ENCODE assay signal across 15 cellular contexts in genomic region chr1:180542530-180543171, GRCh38. TPM values are rescaled to one million over a fixed set of nuclear protein-coding genes. Genes with fewer than 3 reads are reported as not detected.
DNase-seq lines count a peak whose midpoint lies in the region; ATAC-seq, FAIRE-seq and TF ChIP-seq lines count a peak whose summit lies in the region.
"Had no signal": no experiment of that assay in that cellular context is flagged by ENCODE, and none has a peak within 500 bp of the region (broad histone marks: within the 10 kb centered on the region; RNA-seq: fewer than 3 reads in every experiment).

No MANE protein-coding gene starts in this region.

- peaks cover 34% of the 10 kb centered on the region for H3F3A ChIP-seq in GM23248 (ENCODE audit: insufficient read depth)

- no peaks in the 10 kb centered on the region for H3K9me3 Mint-ChIP-seq in WTC11
- H3K9me3 Mint-ChIP-seq in endodermal cell: no peaks in the 10 kb centered on the region
- H3K9me3 Mint-ChIP-seq: activated T-helper 2 cell treated with anti-CD3 and anti-CD28 coated beads, Interferon-gamma antibody, Interleukin-2, Interleukin-4, amounts not matched to agents 10 μg/mL and 5 μg/mL and 100 μg/mL, durations not matched to agents 14 hours and 24 hours and 36 hours; CD4-positive, alpha-beta memory T cell; stimulated activated naive CD8-positive, alpha-beta T cell treated with anti-CD3 and anti-CD28 coated beads, Interleukin-15, Interleukin-2, amounts not matched to agents 100 ng/mL and 50 ng/mL, for 24 hours; T-helper 1 cell treated with Interleukin-12 subunit alpha and Interleukin-12 subunit beta and Interleukin-4 antibody, amounts not matched to agents 30 μg/mL and 1 μg/mL, for 36 hours had no signal

- ATAC-seq in WTC11: peak; percentile 15; the same call in 1 of the 2 replicates
- ATAC-seq in GM18861 (IDR thresholded peaks at IDR 0.05; ENCODE audit: unreplicated experiment): no peak

- CTCF ChIA-PET in WTC11 (lab: Charles Lee): no interaction called here

- peak overlapping the region; percentile 27 for H3K4me2 ChIP-seq in GM23248 (ENCODE audit: unreplicated experiment)

- peak overlapping the region; percentile 79 for H2AFZ ChIP-seq in GM23248

- no peaks in the 10 kb centered on the region for H3K36me3 ChIP-seq in GM23248 (ENCODE audit: low read depth)
- H3K36me3 ChIP-seq in right atrium auricular region: no peaks in the 10 kb centered on the region
- no peaks in the 10 kb centered on the region for H3K36me3 ChIP-seq in endodermal cell (ENCODE audit: control insufficient read depth, insufficient read depth, low read length)

- WGBS in GM23248 (ENCODE audit: low coverage in 1 of 2, low lambda C conversion rate in 2 of 2, missing lambda C conversion rate in 2 of 2), 2 experiments: 13 to 14% methylated on average over 5 of the region's 5 CpGs
- WGBS in endodermal cell (ENCODE audit: insufficient coverage in 1 of 2, insufficient read length in 1 of 2), 2 experiments: 46 to 72% methylated on average over 4 to 5 of the region's 5 CpGs

- H3K27me3 Mint-ChIP-seq in WTC11 (ENCODE audit: low read depth) (no peaks in the 10 kb centered on the region; the same call in 1 of the 2 replicates), endodermal cell (ENCODE audit: insufficient read depth) (no peaks in the 10 kb centered on the region)
- H3K27me3 Mint-ChIP-seq: CD4-positive, alpha-beta memory T cell; stimulated activated naive CD8-positive, alpha-beta T cell treated with anti-CD3 and anti-CD28 coated beads, Interleukin-15, Interleukin-2, amounts not matched to agents 100 ng/mL and 50 ng/mL, for 24 hours had no signal

- peaks cover 11% of the 10 kb centered on the region for H3K4me1 Mint-ChIP-seq in WTC11
- peaks cover 11% of the 10 kb centered on the region for H3K4me1 Mint-ChIP-seq in endodermal cell
- H3K4me1 Mint-ChIP-seq: CD4-positive, alpha-beta memory T cell had no signal

- no peaks in the 10 kb centered on the region for H3K9me2 ChIP-seq in GM23248 (ENCODE audit: insufficient read depth)

- POLR2A ChIA-PET in WTC11 (lab: Charles Lee): no interaction called here

- H3K9ac ChIP-seq in GM23248: peak overlapping the region; percentile 35
- no peak overlapping the region for H3K9ac ChIP-seq in endodermal cell (ENCODE audit: extremely low read depth, low read length, poor library complexity, severe bottlenecking)

- DNase-seq in GM23248: peak; percentile 55
- DNase-seq in WTC11 (ENCODE audit: low spot score): no peak
- no peak for DNase-seq in right atrium auricular region (ENCODE audit: low spot score)
- DNase-seq in renal cortical epithelial cell (ENCODE audit: low read depth): peak; percentile 36
- no peak for DNase-seq in frontal cortex (ENCODE audit: low spot score in 2 of 2)
- no peak for DNase-seq in DMS79 (lab: John Stamatoyannopoulos, UW)
- no peak for DNase-seq in endodermal cell
- DNase-seq: activated CD4-positive, alpha-beta T cell treated with anti-CD3 and anti-CD28 coated beads, Interleukin-2, amount 50 U/mL, for 4 hours; CD4-positive, alpha-beta memory T cell; NCI-H2107 had no signal

- peaks cover 35% of the 10 kb centered on the region for H3K4me1 ChIP-seq in GM23248 (ENCODE audit: insufficient read depth)
- peaks cover 0 to 57% of the 10 kb centered on the region in 2 donors for H3K4me1 ChIP-seq in right atrium auricular region
- no peaks in the 10 kb centered on the region for H3K4me1 ChIP-seq in endodermal cell (ENCODE audit: control insufficient read depth, insufficient read depth, low read length)

- 0 out of 2 replicates have a peak overlapping the region, but pooled peaks have one; percentile 30 for H3K27ac Mint-ChIP-seq in WTC11
- no peak overlapping the region for H3K27ac Mint-ChIP-seq in endodermal cell
- H3K27ac Mint-ChIP-seq: activated T-helper 2 cell treated with anti-CD3 and anti-CD28 coated beads, Interferon-gamma antibody, Interleukin-2, Interleukin-4, amounts not matched to agents 10 μg/mL and 5 μg/mL and 100 μg/mL, durations not matched to agents 14 hours and 24 hours and 36 hours; CD4-positive, alpha-beta memory T cell; stimulated activated naive CD8-positive, alpha-beta T cell treated with anti-CD3 and anti-CD28 coated beads, Interleukin-15, Interleukin-2, amounts not matched to agents 100 ng/mL and 50 ng/mL, for 24 hours; T-helper 1 cell treated with Interleukin-12 subunit alpha and Interleukin-12 subunit beta and Interleukin-4 antibody, amounts not matched to agents 30 μg/mL and 1 μg/mL, for 36 hours had no signal

- H3K27ac ChIP-seq in GM23248 (peak overlapping the region; percentile 59), right atrium auricular region (peak overlapping the region; percentile 75 to 86), endodermal cell (ENCODE audit: low read depth, low read length) (no peak overlapping the region)

- no peak for TF ChIP-seq CTCF in WTC11 (IDR thresholded peaks at IDR 0.05)
- no peak for TF ChIP-seq CTCF in right atrium auricular region (IDR thresholded peaks at IDR 0.05)
- TF ChIP-seq CTCF in endodermal cell (conservative IDR thresholded peaks at IDR 0.05): no peak

- H4K20me1 ChIP-seq in GM23248 (ENCODE audit: insufficient read depth): no peaks in the 10 kb centered on the region

- H3K4me3 ChIP-seq in GM23248 (no peak overlapping the region), right atrium auricular region (no peak overlapping the region), endodermal cell (ENCODE audit: low read length) (no peak overlapping the region)

- in situ Hi-C loops in GM23248 (cut with MboI): no loop called here

- no peak for FAIRE-seq in frontal cortex (lab: Jason Lieb, UNC)

- no peaks in the 10 kb centered on the region for H3K79me2 ChIP-seq in GM23248 (ENCODE audit: insufficient read depth)

- H3K27me3 ChIP-seq in GM23248 (replicated peaks; ENCODE audit: insufficient read depth): no peaks in the 10 kb centered on the region
- no peaks in the 10 kb centered on the region for H3K27me3 ChIP-seq in right atrium auricular region
- H3K27me3 ChIP-seq in endodermal cell (ENCODE audit: control insufficient read depth, insufficient read depth, low read length, poor library complexity, severe bottlenecking): no peaks in the 10 kb centered on the region

- no peak overlapping the region for H3K4me3 Mint-ChIP-seq in WTC11
- H3K4me3 Mint-ChIP-seq in endodermal cell: no peak overlapping the region
- H3K4me3 Mint-ChIP-seq: CD4-positive, alpha-beta memory T cell; stimulated activated naive CD8-positive, alpha-beta T cell treated with anti-CD3 and anti-CD28 coated beads, Interleukin-15, Interleukin-2, amounts not matched to agents 100 ng/mL and 50 ng/mL, for 24 hours; T-helper 1 cell treated with Interleukin-12 subunit alpha and Interleukin-12 subunit beta and Interleukin-4 antibody, amounts not matched to agents 30 μg/mL and 1 μg/mL, for 36 hours had no signal

- no peaks in the 10 kb centered on the region for H3K36me3 Mint-ChIP-seq in WTC11
- H3K36me3 Mint-ChIP-seq in endodermal cell (ENCODE audit: low read depth): no peaks in the 10 kb centered on the region
- H3K36me3 Mint-ChIP-seq: CD4-positive, alpha-beta memory T cell had no signal

- H3K9me3 ChIP-seq in GM23248 (ENCODE audit: low read depth) (no peaks in the 10 kb centered on the region), right atrium auricular region (no peaks in the 10 kb centered on the region), endodermal cell (ENCODE audit: control insufficient read depth, low read length) (no peaks in the 10 kb centered on the region)

TF ChIP-seq in WTC11, 78 proteins besides CTCF, POLR2A, EP300 and RAD21 (continues in another document):
- TF ChIP-seq TP53 (CRISPR knock-in tag; IDR thresholded peaks at IDR 0.05): no peak
- no peak for TF ChIP-seq ZNF232 (CRISPR knock-in tag; IDR thresholded peaks at IDR 0.05)
- TF ChIP-seq, protein P1, sequence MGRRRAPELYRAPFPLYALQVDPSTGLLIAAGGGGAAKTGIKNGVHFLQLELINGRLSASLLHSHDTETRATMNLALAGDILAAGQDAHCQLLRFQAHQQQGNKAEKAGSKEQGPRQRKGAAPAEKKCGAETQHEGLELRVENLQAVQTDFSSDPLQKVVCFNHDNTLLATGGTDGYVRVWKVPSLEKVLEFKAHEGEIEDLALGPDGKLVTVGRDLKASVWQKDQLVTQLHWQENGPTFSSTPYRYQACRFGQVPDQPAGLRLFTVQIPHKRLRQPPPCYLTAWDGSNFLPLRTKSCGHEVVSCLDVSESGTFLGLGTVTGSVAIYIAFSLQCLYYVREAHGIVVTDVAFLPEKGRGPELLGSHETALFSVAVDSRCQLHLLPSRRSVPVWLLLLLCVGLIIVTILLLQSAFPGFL (CRISPR knock-in tag; IDR thresholded peaks at IDR 0.05; ENCODE audit: borderline replicate concordance): no peak
- TF ChIP-seq, protein P2, sequence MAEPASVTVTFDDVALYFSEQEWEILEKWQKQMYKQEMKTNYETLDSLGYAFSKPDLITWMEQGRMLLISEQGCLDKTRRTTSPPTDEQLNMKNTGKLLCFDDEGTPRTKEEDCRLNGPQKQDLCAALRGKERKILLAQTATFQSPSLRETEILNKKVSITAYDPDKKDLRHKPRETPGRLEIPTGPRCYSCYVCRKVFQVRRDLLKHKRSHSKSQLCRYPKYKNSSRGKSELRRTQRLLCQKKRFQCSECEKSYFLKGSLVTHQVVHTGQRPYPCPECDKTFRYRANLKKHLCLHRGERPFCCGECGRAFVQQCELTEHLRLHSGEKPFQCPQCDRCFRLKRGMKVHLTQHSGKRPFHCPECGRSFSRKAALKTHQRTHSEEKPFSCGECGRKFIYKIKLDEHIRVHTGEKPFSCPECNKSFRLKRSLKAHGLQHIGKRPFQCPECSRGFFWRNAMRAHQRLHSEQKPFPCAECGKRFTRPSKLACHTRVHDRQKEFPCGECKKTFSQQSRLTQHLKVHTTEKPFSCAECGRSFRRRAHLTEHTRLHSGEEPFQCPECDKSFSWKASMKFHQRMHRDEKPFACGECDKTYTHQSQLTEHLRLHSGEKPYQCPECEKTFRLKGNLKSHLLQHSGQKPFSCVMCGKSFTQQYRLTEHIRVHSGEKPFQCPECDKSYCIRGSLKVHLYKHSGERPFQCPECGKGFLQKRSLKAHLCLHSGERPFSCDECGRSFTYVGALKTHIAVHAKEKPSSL (CRISPR knock-in tag; conservative IDR thresholded peaks at IDR 0.05): no peak
- TF ChIP-seq GABPB1 (CRISPR knock-in tag; IDR thresholded peaks at IDR 0.05): no peak

RNA-seq across cellular contexts. Expression of gene OVAAL, which starts 16.1 kb away (rescaled TPM):
- total RNA-seq in GM23248 (2014; rRNA removed; shearing (Covaris generic)): not detected in 2 replicates
- not detected in 2 replicates for polyA plus RNA-seq in GM23248 (2016; fragmentation: Nextera tagmentation; extraction: Ambion mirVana)
- total RNA-seq in WTC11 (2021) (not detected in 3 replicates), right atrium auricular region (1 to 10 TPM in 1 of 2 donors, under 1 TPM in 1; 0.70 to 2.0 TPM), renal cortical epithelial cell (not detected in 2 replicates), frontal cortex (not detected), endodermal cell (not detected)
- polyA plus RNA-seq in endodermal cell (2013, experiment 1 of 2): not detected
- polyA plus RNA-seq in endodermal cell (2013, experiment 2 of 2): not detected
- total RNA-seq: activated T-helper 2 cell treated with anti-CD3 and anti-CD28 coated beads, Interferon-gamma antibody, Interleukin-2, Interleukin-4, amounts not matched to agents 10 μg/mL and 5 μg/mL and 100 μg/mL, durations not matched to agents 14 hours and 24 hours and 36 hours; CD4-positive, alpha-beta memory T cell; OCI-LY7 had no signal
- polyA plus RNA-seq: CD4-positive, alpha-beta memory T cell had no signal

RNA-seq across cellular contexts. Expression of gene ACBD6, which starts 40.3 kb away (rescaled TPM):
- total RNA-seq in GM23248 (2014; rRNA removed; shearing (Covaris generic)): 27.3 and 45.9 TPM in 2 replicates
- 41.0 and 44.2 TPM in 2 replicates for polyA plus RNA-seq in GM23248 (2016; fragmentation: Nextera tagmentation; extraction: Ambion mirVana)
- total RNA-seq in WTC11 (2021) (49.9 to 53.5 TPM (median 51.9 TPM) in 3 replicates), right atrium auricular region (10 to 100 TPM; 24.0 to 29.0 TPM), renal cortical epithelial cell (41.0 and 44.3 TPM in 2 replicates), frontal cortex (57.1 TPM), endodermal cell (10 to 100 TPM; 43.2 to 54.5 TPM)
- polyA plus RNA-seq in endodermal cell (2013, experiment 1 of 2): 48.7 TPM
- polyA plus RNA-seq in endodermal cell (2013, experiment 2 of 2): 54.8 TPM

Comparison
In these comparisons a context has a peak if more than half of its experiments do, and no peak if none do; other contexts are left out.
1. DNase-seq: peak in GM23248 (single experiment) and renal cortical epithelial cell (single experiment); none in WTC11 (single experiment), right atrium auricular region (single experiment), frontal cortex (0 of 2), DMS79 (single experiment) and endodermal cell (single experiment).